Comparison of ENCODE assay signal across 8 cellular contexts in the genomic region with DNA sequence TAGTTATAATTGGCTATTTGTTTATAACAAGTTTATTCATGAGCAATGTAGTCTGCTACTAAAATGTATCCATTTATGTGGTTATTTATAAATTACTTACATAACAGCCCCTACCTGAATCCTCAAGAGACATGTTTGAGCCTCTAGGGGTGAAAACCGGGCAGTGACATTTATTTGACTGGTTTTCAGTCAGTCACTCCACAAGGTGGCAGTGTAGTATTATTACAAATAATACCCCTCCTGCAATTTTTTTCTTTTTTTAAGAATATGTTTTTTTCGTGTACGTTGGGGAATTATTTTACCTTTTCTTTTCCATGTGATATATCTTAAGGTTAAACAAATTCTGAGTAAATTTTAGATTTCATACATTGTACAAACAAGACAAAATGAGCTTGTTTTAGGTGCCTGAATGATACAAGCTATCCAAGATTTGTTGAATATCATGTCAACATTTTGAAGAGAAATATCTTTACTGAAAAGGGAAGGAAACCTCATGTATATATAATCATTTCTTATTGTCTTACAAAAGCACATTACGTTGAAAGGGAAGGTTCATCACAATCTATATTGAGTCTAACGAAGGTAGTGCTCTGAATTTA.
A peak's percentile ranks its signal among the peaks of the same experiment; 100 is the strongest.
DNase-seq lines count a peak whose midpoint lies in the region; ATAC-seq and TF ChIP-seq lines count a peak whose summit lies in the region.

No MANE protein-coding gene starts in this region.

- in situ Hi-C loops in ACHN (cut with HindIII; ENCODE audit: low pct_ligation_motif_present, low pct_unique_long_range_greater_than_20kb, low sequenced_read_pairs) (no loop called here), astrocyte of the spinal cord (cut with HindIII; ENCODE audit: low sequenced_read_pairs) (no loop called here)

- no peaks in the 10 kb centered on the region for H3K36me3 Mint-ChIP-seq in activated naive CD8-positive, alpha-beta T cell treated with anti-CD3 and anti-CD28 coated beads, Interleukin-2, amount 50 U/mL, for 24 hours (ENCODE audit: low read depth)

- no peaks in the 10 kb centered on the region for H3K9me3 Mint-ChIP-seq in activated naive CD8-positive, alpha-beta T cell treated with anti-CD3 and anti-CD28 coated beads, Interleukin-2, amount 50 U/mL, for 24 hours

- ATAC-seq in HG02623 (IDR thresholded peaks at IDR 0.05; ENCODE audit: unreplicated experiment) = no peak
- no peak for ATAC-seq in activated naive CD8-positive, alpha-beta T cell treated with anti-CD3 and anti-CD28 coated beads, Interleukin-2, amount 50 U/mL, for 24 hours
- ATAC-seq in GM19324 (IDR thresholded peaks at IDR 0.05; ENCODE audit: low FRiP score, unreplicated experiment) = no peak

- H3K4me3 ChIP-seq in astrocyte of the spinal cord (ENCODE audit: low read depth, low read length) = no peak overlapping the region

- no peaks in the 10 kb centered on the region for H3K4me1 Mint-ChIP-seq in activated naive CD8-positive, alpha-beta T cell treated with anti-CD3 and anti-CD28 coated beads, Interleukin-2, amount 50 U/mL, for 24 hours

- TF ChIP-seq CTCF in GM12874 (IDR thresholded peaks at IDR 0.05; ENCODE audit: insufficient read depth, low read depth, low read length) = peak; percentile 21; the same call in 1 of the 2 replicates
- peak; percentile 57 for TF ChIP-seq CTCF in astrocyte of the spinal cord (IDR thresholded peaks at IDR 0.05; ENCODE audit: low read depth, low read length)

- DNase-seq in ACHN (peak; percentile 48), NCI-H1092 treated with DMSO at 0.1 percent for 48 hours (lab: John Stamatoyannopoulos, UW) (peak; percentile 49), astrocyte of the spinal cord (ENCODE audit: low read depth, low spot score) (peak; percentile 66), medulla oblongata (ENCODE audit: extremely low spot score) (peak; percentile 53)
- no peak for DNase-seq in activated naive CD8-positive, alpha-beta T cell treated with anti-CD3 and anti-CD28 coated beads, Interleukin-2, amount 50 U/mL, for 24 hours

- H3K4me3 Mint-ChIP-seq in activated naive CD8-positive, alpha-beta T cell treated with anti-CD3 and anti-CD28 coated beads, Interleukin-2, amount 50 U/mL, for 24 hours = no peak overlapping the region

- no peaks in the 10 kb centered on the region for H3K27me3 Mint-ChIP-seq in activated naive CD8-positive, alpha-beta T cell treated with anti-CD3 and anti-CD28 coated beads, Interleukin-2, amount 50 U/mL, for 24 hours

- H3K27ac Mint-ChIP-seq in activated naive CD8-positive, alpha-beta T cell treated with anti-CD3 and anti-CD28 coated beads, Interleukin-2, amount 50 U/mL, for 24 hours = no peak overlapping the region
